In the genomic region with DNA sequence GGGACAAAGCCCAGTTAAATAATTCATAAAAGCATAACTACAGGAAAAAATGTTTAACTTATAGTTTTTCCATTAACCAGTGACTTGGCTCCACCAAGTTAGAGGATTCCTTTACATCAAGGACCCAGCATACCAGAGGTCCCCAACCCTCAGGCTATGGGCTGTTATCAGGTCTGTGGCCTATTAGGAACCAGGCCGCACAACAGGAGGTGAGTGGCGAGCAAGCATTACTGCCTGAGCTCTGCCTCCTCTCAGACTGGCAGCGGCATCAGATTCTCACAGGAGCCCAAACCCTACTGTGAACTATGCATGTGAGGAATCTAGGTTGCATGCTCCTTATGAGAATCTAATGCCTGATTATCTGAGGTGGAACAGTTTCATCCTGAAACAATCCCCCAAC, we compare ENCODE assay signal across 20 cellular contexts.
"Had no signal": no experiment of that assay in that cellular context is flagged by ENCODE, and none has a peak within 500 bp of the region (broad histone marks: within the 10 kb centered on the region; RNA-seq: fewer than 3 reads in every experiment).

No MANE protein-coding gene starts in this region.

- H3K4me1 ChIP-seq: colonic mucosa, esophagus muscularis mucosa, foreskin keratinocyte, gastroesophageal sphincter, lower lobe of right lung had no signal

- DNase-seq: colonic mucosa; cortex of kidney; effector CD8-positive, alpha-beta T cell; effector memory CD8-positive, alpha-beta T cell; foreskin keratinocyte; heart left ventricle; hypothalamus; kidney; kidney glomerular epithelial cell; left colon; left ventricle myocardium superior; lower lobe of right lung; mesenchymal stem cell; midbrain; naive thymus-derived CD4-positive, alpha-beta T cell had no signal

- H3K36me3 Mint-ChIP-seq: naive thymus-derived CD4-positive, alpha-beta T cell had no signal

- H3K4me3 Mint-ChIP-seq: dendritic cell treated with granulocyte-macrophage colony-stimulating factor and Interleukin-4, amounts not matched to agents 40 ng/mL and 50 ng/mL, for 4 days; effector memory CD8-positive, alpha-beta T cell; naive thymus-derived CD4-positive, alpha-beta T cell had no signal

- H3K27me3 Mint-ChIP-seq: dendritic cell treated with granulocyte-macrophage colony-stimulating factor and Interleukin-4, amounts not matched to agents 40 ng/mL and 50 ng/mL, for 4 days; effector memory CD8-positive, alpha-beta T cell; naive thymus-derived CD4-positive, alpha-beta T cell had no signal

- H3K27me3 ChIP-seq: colonic mucosa, esophagus muscularis mucosa, foreskin keratinocyte, gastroesophageal sphincter, hepatocyte had no signal

- ATAC-seq: effector memory CD8-positive, alpha-beta T cell; foreskin keratinocyte; gastroesophageal sphincter; heart left ventricle; left colon; left lobe of liver; left ventricle myocardium superior; lower lobe of right lung; naive thymus-derived CD4-positive, alpha-beta T cell had no signal

- H3K9me3 ChIP-seq: colonic mucosa, esophagus muscularis mucosa, gastroesophageal sphincter, lower lobe of right lung had no signal

- H3K4me1 Mint-ChIP-seq: naive thymus-derived CD4-positive, alpha-beta T cell had no signal

- H3K4me3 ChIP-seq: colonic mucosa, esophagus muscularis mucosa, gastroesophageal sphincter, heart left ventricle, hepatocyte, lower lobe of right lung had no signal

- H3K36me3 ChIP-seq: colonic mucosa, esophagus muscularis mucosa, gastroesophageal sphincter, heart left ventricle, lower lobe of right lung had no signal

- H3K27ac Mint-ChIP-seq: dendritic cell treated with granulocyte-macrophage colony-stimulating factor and Interleukin-4, amounts not matched to agents 40 ng/mL and 50 ng/mL, for 4 days; effector memory CD8-positive, alpha-beta T cell; naive thymus-derived CD4-positive, alpha-beta T cell had no signal

- H3K27ac ChIP-seq: colonic mucosa, esophagus muscularis mucosa, foreskin keratinocyte, gastroesophageal sphincter, heart left ventricle, hepatocyte, lower lobe of right lung had no signal
